8 cellular contexts compared by ENCODE assay signal in the genomic region with DNA sequence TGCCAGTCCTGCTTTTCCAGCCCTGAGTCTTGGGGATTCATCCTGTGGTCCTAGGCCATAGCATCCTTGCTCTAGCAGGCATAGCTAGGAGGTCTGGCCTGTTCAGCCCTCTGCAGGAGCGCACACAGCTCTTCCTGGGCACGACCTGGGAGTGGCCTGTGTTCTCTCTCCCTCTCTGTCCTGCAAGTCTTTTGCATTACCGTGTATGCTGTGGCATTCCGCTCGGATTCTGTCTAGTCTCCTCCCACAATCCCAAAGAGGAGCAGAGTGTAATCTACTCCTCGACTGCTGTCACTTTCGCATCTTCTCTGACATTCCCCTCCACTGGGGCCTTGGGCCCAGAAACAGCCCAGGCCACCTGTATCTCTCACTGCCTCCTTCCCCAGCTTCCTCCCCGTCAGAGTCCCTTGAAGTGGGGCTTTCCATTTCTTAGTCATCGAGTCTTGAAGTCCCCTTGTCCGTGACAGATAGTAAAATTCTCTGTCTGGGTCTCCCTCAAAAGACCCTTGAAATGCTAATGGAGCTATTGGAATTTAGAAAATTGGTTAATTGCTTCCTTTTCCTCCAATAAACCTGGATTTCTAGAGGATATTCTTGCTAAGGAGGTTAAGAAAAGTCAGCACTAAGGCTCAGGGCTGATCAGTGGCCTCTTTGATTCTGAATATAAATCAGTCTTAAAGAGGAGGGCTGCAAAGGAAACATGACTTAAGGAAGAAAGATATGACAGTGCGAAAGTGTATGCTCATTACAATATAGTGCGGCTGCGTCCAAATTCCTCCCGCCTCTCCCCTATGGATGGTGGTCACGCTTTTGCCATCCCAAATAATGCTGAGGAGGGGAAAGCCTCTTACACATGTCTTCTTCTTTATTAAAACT.
DNase-seq lines count a peak whose midpoint lies in the region; ATAC-seq, FAIRE-seq and TF ChIP-seq lines count a peak whose summit lies in the region.
"Not testable (repeated sequence)": the region's sequence is repeated elsewhere in the genome, so short reads cannot be mapped to it uniquely, and the experiment has no call there.

No MANE protein-coding gene starts in this region.

- CTCF ChIA-PET in Panc1 (lab: Charles Lee); activated naive CD4-positive, alpha-beta T cell treated with anti-CD3 and anti-CD28 coated beads, Interleukin-2, amount 10 ng/mL, durations not matched to agents 7 days and 5 days (lab: Charles Lee): not testable (repeated sequence)

- H3K4me1 ChIP-seq in Panc1 (ENCODE audit: control insufficient read depth, insufficient read depth, low read length), result not testable (repeated sequence)

- not testable (repeated sequence) for H3K9me3 Mint-ChIP-seq in activated naive CD4-positive, alpha-beta T cell treated with anti-CD3 and anti-CD28 coated beads, Interleukin-2, amount 10 ng/mL, durations not matched to agents 7 days and 5 days; stimulated activated naive B cell treated with anti-CD40 and anti-IgM and Interleukin-4, amounts not matched to agents 10 μg/mL and 1 μg/mL and 100 μg/mL, for 72 hours

- in situ Hi-C loops in Panc1 (cut with HindIII; ENCODE audit: low pct_unique_long_range_greater_than_20kb, low sequenced_read_pairs), result not testable (repeated sequence)

- not testable (repeated sequence) for H3K36me3 ChIP-seq in Panc1 (ENCODE audit: control insufficient read depth, insufficient read depth, low read length)

- POLR2A ChIA-PET in Panc1 (lab: Charles Lee), result not testable (repeated sequence)

- not testable (repeated sequence) for H3K4me3 Mint-ChIP-seq in activated naive CD4-positive, alpha-beta T cell treated with anti-CD3 and anti-CD28 coated beads, Interleukin-2, amount 10 ng/mL, durations not matched to agents 7 days and 5 days
- peak overlapping the region in 1 of 2 donors; percentile 51 for H3K4me3 Mint-ChIP-seq in stimulated activated naive B cell treated with anti-CD40 and anti-IgM and Interleukin-4, amounts not matched to agents 10 μg/mL and 1 μg/mL and 100 μg/mL, for 72 hours

- peak; percentile 67 for ATAC-seq in GM21576 (IDR thresholded peaks at IDR 0.05; ENCODE audit: unreplicated experiment)
- ATAC-seq in HG02938 (IDR thresholded peaks at IDR 0.05; ENCODE audit: unreplicated experiment), result peak; percentile 77
- ATAC-seq in HG03378 (IDR thresholded peaks at IDR 0.05; ENCODE audit: unreplicated experiment), result peak; percentile 80
- ATAC-seq in Panc1, result peak; percentile 38; the same call in 1 of the 2 replicates
- ATAC-seq in stimulated activated naive B cell treated with anti-CD40 and anti-IgM and Interleukin-4, amounts not matched to agents 10 μg/mL and 1 μg/mL and 100 μg/mL, for 72 hours (replicated peaks), result peak; percentile 92 to 93

- H3K4me1 Mint-ChIP-seq in activated naive CD4-positive, alpha-beta T cell treated with anti-CD3 and anti-CD28 coated beads, Interleukin-2, amount 10 ng/mL, durations not matched to agents 7 days and 5 days; stimulated activated naive B cell treated with anti-CD40 and anti-IgM and Interleukin-4, amounts not matched to agents 10 μg/mL and 1 μg/mL and 100 μg/mL, for 72 hours: not testable (repeated sequence)

- H3K27me3 Mint-ChIP-seq in activated naive CD4-positive, alpha-beta T cell treated with anti-CD3 and anti-CD28 coated beads, Interleukin-2, amount 10 ng/mL, durations not matched to agents 7 days and 5 days; stimulated activated naive B cell treated with anti-CD40 and anti-IgM and Interleukin-4, amounts not matched to agents 10 μg/mL and 1 μg/mL and 100 μg/mL, for 72 hours: not testable (repeated sequence)

- not testable (repeated sequence) for H3K9me3 ChIP-seq in Panc1 (ENCODE audit: control insufficient read depth, insufficient read depth, low read depth, low read length)

- not testable (repeated sequence) for TF ChIP-seq CTCF in Panc1 (IDR thresholded peaks at IDR 0.05)

- intact Hi-C loops in Panc1 (cut with micrococcal nuclease; ENCODE audit: unreplicated experiment), result not testable (repeated sequence)

- H3K36me3 Mint-ChIP-seq in activated naive CD4-positive, alpha-beta T cell treated with anti-CD3 and anti-CD28 coated beads, Interleukin-2, amount 10 ng/mL, durations not matched to agents 7 days and 5 days, result peaks cover 11% of the 10 kb centered on the region
- H3K36me3 Mint-ChIP-seq in stimulated activated naive B cell treated with anti-CD40 and anti-IgM and Interleukin-4, amounts not matched to agents 10 μg/mL and 1 μg/mL and 100 μg/mL, for 72 hours, result not testable (repeated sequence)

- H3K4me3 ChIP-seq in Panc1 (ENCODE audit: low read depth in 2 of 2, low read length in 2 of 2), result not testable (repeated sequence)

- DNase-seq in GM12892 (ENCODE audit: insufficient read length); GM19239 (ENCODE audit: insufficient read length, low spot score); Panc1 (ENCODE audit: low read depth, low spot score); activated naive CD4-positive, alpha-beta T cell treated with anti-CD3 and anti-CD28 coated beads, Interleukin-2, amount 10 ng/mL, durations not matched to agents 7 days and 5 days; stimulated activated naive B cell treated with anti-CD40 and anti-IgM and Interleukin-4, amounts not matched to agents 10 μg/mL and 1 μg/mL and 100 μg/mL, for 72 hours: not testable (repeated sequence)

- not testable (repeated sequence) for H3K27me3 ChIP-seq in Panc1 (ENCODE audit: control insufficient read depth, insufficient read depth, low read length)

- TF ChIP-seq POLR2A in GM12892 (IDR thresholded peaks at IDR 0.05; ENCODE audit: low read depth, low read length), result not testable (repeated sequence)

- H3K27ac Mint-ChIP-seq in activated naive CD4-positive, alpha-beta T cell treated with anti-CD3 and anti-CD28 coated beads, Interleukin-2, amount 10 ng/mL, durations not matched to agents 7 days and 5 days, result peak overlapping the region; percentile 73
- H3K27ac Mint-ChIP-seq in stimulated activated naive B cell treated with anti-CD40 and anti-IgM and Interleukin-4, amounts not matched to agents 10 μg/mL and 1 μg/mL and 100 μg/mL, for 72 hours, result peak overlapping the region; percentile 70

- FAIRE-seq in GM12892 (lab: Jason Lieb, UNC), result peak; percentile 100
- FAIRE-seq in GM19239 (lab: Jason Lieb, UNC), result peak; percentile 98

- not testable (repeated sequence) for H3K27ac ChIP-seq in Panc1 (ENCODE audit: low read length)

- BruUV-seq in Panc1 (replicated peaks; lab: Mats Ljungman, UMichigan), result not testable (repeated sequence)

Comparison
In these comparisons a context has a peak if more than half of its experiments do, and no peak if none do; other contexts are left out.
1. ATAC-seq: peak in every context shown above with its lines; median percentile 92 in stimulated activated naive B cell treated with anti-CD40 and anti-IgM and Interleukin-4, amounts not matched to agents 10 μg/mL and 1 μg/mL and 100 μg/mL, for 72 hours; 80 in HG03378; 77 in HG02938; 67 in GM21576; 38 in Panc1.